In the genomic region with DNA sequence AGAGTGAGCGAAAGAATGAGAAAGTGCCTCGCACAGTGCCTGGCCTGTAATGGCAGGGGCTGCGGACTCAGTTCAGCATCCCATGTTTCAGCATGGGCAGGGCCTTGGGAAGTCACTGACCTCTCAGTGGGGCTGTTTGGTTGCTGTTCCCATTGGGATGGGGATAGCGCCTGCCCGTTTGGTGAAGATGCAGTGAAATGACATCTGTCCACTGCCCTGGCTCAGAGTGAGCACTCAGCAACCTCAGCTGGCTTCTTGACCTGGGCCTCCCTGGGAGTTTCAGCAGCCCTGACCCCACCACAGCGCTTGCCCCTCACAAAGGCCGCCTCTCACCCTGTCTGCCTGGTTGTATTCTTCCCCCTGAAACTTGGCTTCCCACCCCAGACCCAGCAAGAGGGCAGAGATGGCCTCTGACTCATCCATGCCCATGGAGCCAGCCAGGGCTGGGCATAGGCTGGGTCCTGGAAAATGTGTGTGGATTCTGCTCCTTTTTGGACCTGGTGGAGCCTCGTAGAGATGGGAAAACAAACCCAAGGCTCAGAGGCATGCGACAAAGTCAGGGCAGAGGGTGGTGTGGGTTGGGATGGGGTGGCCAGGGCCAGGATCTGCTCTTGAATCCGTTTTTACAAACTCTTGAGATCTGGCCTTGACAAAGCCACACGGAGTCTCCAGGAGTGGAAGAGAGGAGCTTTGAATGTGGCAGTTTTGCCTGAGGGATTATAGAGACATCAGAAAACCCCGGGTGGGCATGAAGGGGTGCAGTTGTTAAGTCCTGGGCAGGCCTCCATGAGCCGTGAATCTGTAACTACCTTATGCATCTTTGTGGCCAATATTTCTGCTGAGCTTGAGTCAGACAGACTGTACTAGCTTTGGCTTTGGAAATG, we compare ENCODE assay signal across 8 cellular contexts. TPM values are rescaled to one million over a fixed set of nuclear protein-coding genes. Genes with fewer than 3 reads are reported as not detected.
A peak's percentile ranks its signal among the peaks of the same experiment; 100 is the strongest.
DNase-seq lines count a peak whose midpoint lies in the region; ATAC-seq, FAIRE-seq and TF ChIP-seq lines count a peak whose summit lies in the region.

No MANE protein-coding gene starts in this region.

- peak overlapping the region; percentile 76 for H3K4me3 ChIP-seq in AG04449 (ENCODE audit: low read depth, low read length)
- H3K4me3 ChIP-seq in coronary artery, result peak overlapping the region; percentile 90
- H3K4me3 ChIP-seq in mucosa of descending colon, result no peak overlapping the region

- peak overlapping the region; percentile 46 to 87 (median 64) for H3K27ac Mint-ChIP-seq in IgD-negative memory B cell
- peak overlapping the region in 5 of 6 donors; percentile 63 to 87 (median 85) for H3K27ac Mint-ChIP-seq in naive B cell

- no peak for FAIRE-seq in GM19239 (lab: Jason Lieb, UNC)

- CTCF ChIA-PET in AG04449 (lab: Yijun Ruan, JAX), result interaction anchor here (1.0 to 1.9 kb wide), 6 partner anchors 10 to 98 kb away, joined by 3 to 8 read pairs (median 4); no protein-coding TSS in a partner anchor

- H3K36me3 Mint-ChIP-seq in IgD-negative memory B cell, result no peaks in the 10 kb centered on the region
- H3K36me3 Mint-ChIP-seq in naive B cell, result no peaks in the 10 kb centered on the region

- no peaks in the 10 kb centered on the region for H3K36me3 ChIP-seq in mucosa of descending colon (ENCODE audit: low read depth)

- no peak for DNase-seq in AG04449 (ENCODE audit: low read depth, low spot score)
- DNase-seq in coronary artery (ENCODE audit: low spot score), result no peak
- no peak for DNase-seq in naive B cell
- no peak for DNase-seq in mucosa of descending colon
- no peak for DNase-seq in DMS79 treated with DMSO at 0.1 percent for 48 hours (lab: John Stamatoyannopoulos, UW)
- no peak for DNase-seq in GM19239 (ENCODE audit: insufficient read length, low spot score)
- DNase-seq in SIG-M5 treated with dmso at 0.1 percent for 504 hours (lab: John Stamatoyannopoulos, UW; ENCODE audit: unreplicated experiment), result no peak

- no peaks in the 10 kb centered on the region for H3K9me3 ChIP-seq in mucosa of descending colon

- H3K27me3 Mint-ChIP-seq in IgD-negative memory B cell, result no peaks in the 10 kb centered on the region
- H3K27me3 Mint-ChIP-seq in naive B cell, result peaks cover 4 to 14% (median 13%) of the 10 kb centered on the region in 3 donors

- POLR2A ChIA-PET in AG04449 (lab: Yijun Ruan, JAX), result no interaction called here

- peaks cover 9% of the 10 kb centered on the region for H3K4me1 ChIP-seq in mucosa of descending colon (ENCODE audit: low read depth)

- peak overlapping the region; percentile 79 to 89 (median 86) for H3K4me3 Mint-ChIP-seq in IgD-negative memory B cell
- peak overlapping the region; percentile 81 to 93 (median 88) for H3K4me3 Mint-ChIP-seq in naive B cell

- TF ChIP-seq CTCF in AG04449 (IDR thresholded peaks at IDR 0.05; ENCODE audit: insufficient read depth, low read length, missing control alignments), result no peak
- TF ChIP-seq CTCF in coronary artery (IDR thresholded peaks at IDR 0.05), result no peak
- no peak for TF ChIP-seq CTCF in mucosa of descending colon (IDR thresholded peaks at IDR 0.05)

- ATAC-seq in naive B cell (ENCODE audit: low read depth in 2 of 2) (no peak), mucosa of descending colon (no peak)

- H3K9me3 Mint-ChIP-seq in IgD-negative memory B cell (no peaks in the 10 kb centered on the region), naive B cell (no peaks in the 10 kb centered on the region)

- intact Hi-C loops in mucosa of descending colon (cut with DNase I, micrococcal nuclease), result no loop called here

- H3K4me1 Mint-ChIP-seq in IgD-negative memory B cell, result peaks cover 4 to 16% (median 5%) of the 10 kb centered on the region in 3 donors
- H3K4me1 Mint-ChIP-seq in naive B cell, result peaks cover 6 to 27% (median 20%) of the 10 kb centered on the region in 3 donors

- peak overlapping the region; percentile 81 to 90 for H3K27ac ChIP-seq in coronary artery

RNA-seq across cellular contexts. Expression of gene XKR8, which starts 1.2 kb away (rescaled TPM):
- polyA plus RNA-seq in IgD-negative memory B cell, result 17.0 TPM
- polyA plus RNA-seq in naive B cell (ENCODE audit: low read depth in 6 of 6), result 1 to 10 TPM; 5.0 to 9.7 (median 8.3) TPM
- 1 to 10 TPM; 8.2 to 9.8 (median 9.1) TPM for total RNA-seq in mucosa of descending colon

RNA-seq across cellular contexts. Expression of gene SMPDL3B, which starts 26.2 kb away (rescaled TPM):
- polyA plus RNA-seq in IgD-negative memory B cell (not detected), naive B cell (ENCODE audit: low read depth in 6 of 6) (not detected)
- 10 to 100 TPM; 17.3 to 45.4 (median 30.9) TPM for total RNA-seq in mucosa of descending colon

RNA-seq across cellular contexts. Expression of gene RPA2, which starts 46.6 kb away (rescaled TPM):
- 163 TPM for polyA plus RNA-seq in IgD-negative memory B cell
- 100 to 1,000 TPM; 128 to 275 (median 191) TPM for polyA plus RNA-seq in naive B cell (ENCODE audit: low read depth in 6 of 6)
- 10 to 100 TPM; 14.2 to 20.6 (median 19.2) TPM for total RNA-seq in mucosa of descending colon
